Comparison of ENCODE assay signal across 8 cellular contexts in the genomic region with DNA sequence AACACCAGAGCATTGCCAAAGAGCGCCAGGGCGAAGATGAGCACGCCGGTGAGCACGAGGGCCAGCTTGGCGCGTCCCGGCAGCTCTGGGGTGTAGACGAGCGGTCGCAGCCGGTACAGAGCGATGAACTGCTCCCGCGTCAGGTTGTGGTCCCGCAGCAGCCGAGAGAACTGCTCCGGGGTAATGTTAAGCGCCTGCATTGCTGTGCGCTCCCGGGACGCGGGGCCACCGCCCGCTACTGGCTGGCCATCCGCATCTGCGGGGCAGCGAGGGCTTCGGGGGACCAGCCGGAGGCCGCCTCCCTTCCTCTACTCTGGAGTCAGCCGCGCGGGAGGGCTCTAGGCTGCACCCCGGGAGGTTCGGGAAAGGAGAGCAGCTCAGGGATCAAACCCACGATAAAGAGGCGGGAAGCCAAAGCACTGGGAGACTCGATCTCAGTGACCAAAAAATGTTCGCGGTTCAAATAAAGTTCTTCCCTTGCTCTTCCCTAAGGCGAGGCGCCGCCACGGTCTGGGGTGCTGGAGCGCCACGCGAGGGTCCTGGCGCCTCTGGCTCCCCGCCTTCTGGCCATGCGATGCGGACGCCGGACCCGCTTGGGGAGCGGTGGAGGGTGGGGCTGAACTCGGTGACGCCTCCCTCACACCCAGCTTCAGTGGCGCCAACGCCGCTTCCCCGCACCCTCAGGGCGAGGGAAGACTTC. TPM values are rescaled to one million over a fixed set of nuclear protein-coding genes. Genes with fewer than 3 reads are reported as not detected.
A peak's percentile ranks its signal among the peaks of the same experiment; 100 is the strongest.
DNase-seq lines count a peak whose midpoint lies in the region; ATAC-seq and TF ChIP-seq lines count a peak whose summit lies in the region.

A gene (minus strand): TSS at position 571 of the 700 bp plus-strand sequence. CDS start 371 bp downstream, at position 200.

- no peaks in the 10 kb centered on the region for H3K36me3 ChIP-seq in muscle layer of colon (ENCODE audit: insufficient read depth, low read length)

- CTCF ChIA-PET in AG04450 (lab: Charles Lee) (no interaction called here), GM10248 (lab: Yijun Ruan, JAX) (interaction anchor here (2.6 kb wide), 1 partner anchor 10 kb away, joined by 7 read pairs; no protein-coding TSS in a partner anchor)

- no peak for TF ChIP-seq CTCF in AG04450 (IDR thresholded peaks at IDR 0.05; ENCODE audit: low read depth, low read length)
- TF ChIP-seq CTCF in GM10248 (IDR thresholded peaks at IDR 0.05; ENCODE audit: control extremely low read depth, extremely low read depth, low read depth, missing control alignments) = no peak

- no peaks in the 10 kb centered on the region for H3K4me1 ChIP-seq in muscle layer of colon (ENCODE audit: insufficient read depth, low read length)

- ATAC-seq in HG03097 (IDR thresholded peaks at IDR 0.05; ENCODE audit: low FRiP score, unreplicated experiment) = no peak
- no peak for ATAC-seq in GM19023 (IDR thresholded peaks at IDR 0.05; ENCODE audit: unreplicated experiment)
- ATAC-seq in HG03039 (IDR thresholded peaks at IDR 0.05; ENCODE audit: unreplicated experiment) = no peak

- H3K9me3 ChIP-seq in AG04450 (ENCODE audit: control insufficient read depth, insufficient read depth, low read length) (peaks cover 3% of the 10 kb centered on the region; the same call in 1 of the 2 replicates), muscle layer of colon (ENCODE audit: low read length) (no peaks in the 10 kb centered on the region)

- DNase-seq in AG04450 (ENCODE audit: low read depth, low spot score) (no peak), NCI-H446 treated with DMSO at 0.1 percent for 48 hours (lab: John Stamatoyannopoulos, UW) (peak; percentile 27), ecto neural progenitor cell (ENCODE audit: low spot score) (peak; percentile 70), GM10248 (ENCODE audit: extremely low spot score) (no peak)

- no peak within 1 kb of the TSS for H3K9ac ChIP-seq in muscle layer of colon (ENCODE audit: low read length)

- H3K4me3 ChIP-seq in AG04450 (ENCODE audit: low read depth, low read length) (peak within 1 kb of the TSS; percentile 17; the same call in 1 of the 2 replicates), muscle layer of colon (ENCODE audit: low read depth in 1 of 2, low read length in 2 of 2) (peak within 1 kb of the TSS; percentile 11 to 49)

- peaks cover 20% of the 10 kb centered on the region for H3K27me3 ChIP-seq in AG04450 (ENCODE audit: control insufficient read depth, insufficient read depth, low read length)
- peaks cover 4 to 23% of the 10 kb centered on the region in 2 donors for H3K27me3 ChIP-seq in muscle layer of colon (ENCODE audit: control insufficient read depth in 1 of 2, insufficient read depth in 2 of 2, low read length in 2 of 2)

- no peak within 1 kb of the TSS for H3K27ac ChIP-seq in AG04450 (ENCODE audit: low read depth, low read length)
- H3K27ac ChIP-seq in muscle layer of colon (ENCODE audit: low read depth, low read length) = no peak within 1 kb of the TSS

- POLR2A ChIA-PET in AG04450 (lab: Yijun Ruan, JAX) = no interaction called here
- POLR2A ChIA-PET in GM10248 (lab: Yijun Ruan, JAX) = no interaction called here

RNA-seq across cellular contexts. Expression of the gene that starts here (rescaled TPM):
- polyA plus RNA-seq in AG04450 (2011; rRNA removed) = not detected in 2 replicates
- not detected in 2 replicates for polyA minus RNA-seq in AG04450 (2011; rRNA and poly(A)+ RNA removed)

Comparison
In these comparisons a context has a peak if more than half of its experiments do, and no peak if none do; other contexts are left out.
1. DNase-seq: peak in NCI-H446 treated with DMSO at 0.1 percent for 48 hours (single experiment) and ecto neural progenitor cell (single experiment); none in AG04450 (single experiment) and GM10248 (single experiment).